27 cellular contexts compared by ENCODE assay signal in genomic region chr17:178292-179065, GRCh38. TPM values are rescaled to one million over a fixed set of nuclear protein-coding genes. Genes with fewer than 3 reads are reported as not detected.
DNase-seq lines count a peak whose midpoint lies in the region; ATAC-seq, FAIRE-seq and TF ChIP-seq lines count a peak whose summit lies in the region.
"Had no signal": no experiment of that assay in that cellular context is flagged by ENCODE, and none has a peak within 500 bp of the region (broad histone marks: within the 10 kb centered on the region; RNA-seq: fewer than 3 reads in every experiment).

No MANE protein-coding gene starts in this region.

- H2AFZ ChIP-seq in HepG2 (ENCODE audit: low read length): no peak overlapping the region

- H3K27me3 ChIP-seq in HepG2 (ENCODE audit: control insufficient read depth in 1 of 2, insufficient read depth in 2 of 2, low read length in 2 of 2) (peaks cover 13 to 73% of the 10 kb centered on the region in 2 experiments), right lobe of liver (no peaks in the 10 kb centered on the region)
- H3K27me3 ChIP-seq: testis had no signal

- DNase-seq in HepG2 (ENCODE audit: low spot score) (no peak), right lobe of liver (no peak), NCI-H82 (lab: John Stamatoyannopoulos, UW) (peak; percentile 99), glutamatergic neuron (no peak), AG20443 (ENCODE audit: low spot score) (no peak), SIG-M5 (lab: John Stamatoyannopoulos, UW) (no peak)
- DNase-seq: activated CD4-positive, alpha-beta memory T cell treated with anti-CD3 and anti-CD28 coated beads, Interleukin-2, amount 10 ng/mL, durations not matched to agents 7 days and 5 days; activated CD4-positive, CD25-positive, alpha-beta regulatory T cell treated with anti-CD3 and anti-CD28 coated beads, Interleukin-2, amount 50 U/mL, for 72 hours; activated naive CD8-positive, alpha-beta T cell treated with anti-CD3 and anti-CD28 coated beads, Interleukin-2, amount 10 ng/mL, durations not matched to agents 7 days and 5 days; Calu3; EL; HCEC 1CT; left colon; mesendoderm; naive thymus-derived CD4-positive, alpha-beta T cell; NCI-H2171; stimulated activated CD4-positive, alpha-beta T cell treated with anti-CD3 and anti-CD28 coated beads, Interleukin-4, amount 100 ng/mL, for 24 hours; stimulated activated naive CD4-positive, alpha-beta T cell; testis; uterus had no signal

- TF ChIP-seq POLR2A in HepG2 (IDR thresholded peaks at IDR 0.05; ENCODE audit: insufficient read depth in 1 of 2, low read depth in 2 of 2, low read length in 2 of 2) (no peak), right lobe of liver (IDR thresholded peaks at IDR 0.05) (no peak)

- no peak overlapping the region for H3K27ac ChIP-seq in HepG2 (ENCODE audit: extremely low read length, insufficient read depth, low read length)
- no peak overlapping the region for H3K27ac ChIP-seq in right lobe of liver
- H3K27ac ChIP-seq: C4-2B, testis had no signal

- H3K4me1 ChIP-seq in HepG2 (ENCODE audit: insufficient read depth, low read length) (peaks cover 15% of the 10 kb centered on the region), right lobe of liver (peaks cover 0 to 21% (median 3%) of the 10 kb centered on the region in 4 donors)
- H3K4me1 ChIP-seq: testis had no signal

- H3K4me3 ChIP-seq in HepG2 (replicated peaks in 1 of 3; ENCODE audit: insufficient read depth in 1 of 3, low read depth in 2 of 3, low read length in 3 of 3): no peak overlapping the region
- H3K4me3 ChIP-seq in right lobe of liver: no peak overlapping the region
- H3K4me3 ChIP-seq: testis, uterus had no signal

- H3K9me3 Mint-ChIP-seq in glutamatergic neuron (ENCODE audit: unreplicated experiment): peaks cover 17% of the 10 kb centered on the region
- H3K9me3 Mint-ChIP-seq: activated CD4-positive, alpha-beta memory T cell treated with anti-CD3 and anti-CD28 coated beads, Interleukin-2, amount 10 ng/mL, durations not matched to agents 7 days and 5 days; activated naive CD8-positive, alpha-beta T cell treated with anti-CD3 and anti-CD28 coated beads, Interleukin-2, amount 10 ng/mL, durations not matched to agents 7 days and 5 days; naive thymus-derived CD4-positive, alpha-beta T cell had no signal

- WGBS in HepG2 (ENCODE audit: low lambda C conversion rate): 34% methylated on average over 12 of the region's 12 CpGs
- 73% methylated on average over 6 of the region's 12 CpGs for WGBS in right lobe of liver (ENCODE audit: insufficient coverage, low coverage, low lambda C conversion rate, missing lambda C conversion rate)

- in situ Hi-C loops in HepG2 (cut with HindIII; ENCODE audit: extremely low pct_ligation_motif_present, low pct_unique_long_range_greater_than_20kb): no loop called here

- FAIRE-seq in HepG2 (lab: Jason Lieb, UNC): no peak
- FAIRE-seq: astrocyte, endothelial cell of umbilical vein had no signal

- TF ChIP-seq CTCF in HepG2 (CRISPR knock-in tag; IDR thresholded peaks at IDR 0.05) (no peak), right lobe of liver (IDR thresholded peaks at IDR 0.05) (no peak), glutamatergic neuron (IDR thresholded peaks at IDR 0.05; ENCODE audit: partially characterized antibody, unreplicated experiment) (no peak)

- H3K36me3 ChIP-seq in HepG2 (replicated peaks in 1 of 2; ENCODE audit: control insufficient read depth in 1 of 2, insufficient read depth in 2 of 2, low read length in 2 of 2): no peaks in the 10 kb centered on the region
- H3K36me3 ChIP-seq in right lobe of liver: no peaks in the 10 kb centered on the region
- H3K36me3 ChIP-seq: uterus had no signal

- no peak for ATAC-seq in HepG2
- no peak for ATAC-seq in right lobe of liver
- no peak for ATAC-seq in GM18868 (IDR thresholded peaks at IDR 0.05; ENCODE audit: unreplicated experiment)
- no peak for ATAC-seq in GM21825 (IDR thresholded peaks at IDR 0.05; ENCODE audit: unreplicated experiment)
- ATAC-seq: left colon; naive thymus-derived CD4-positive, alpha-beta T cell had no signal

- H3K9me3 ChIP-seq in HepG2 (ENCODE audit: low read length) (no peaks in the 10 kb centered on the region), right lobe of liver (no peaks in the 10 kb centered on the region)
- H3K9me3 ChIP-seq: testis, uterus had no signal

- peaks cover 28% of the 10 kb centered on the region for H3K4me1 Mint-ChIP-seq in glutamatergic neuron (ENCODE audit: low read depth, unreplicated experiment)
- H3K4me1 Mint-ChIP-seq: activated naive CD8-positive, alpha-beta T cell treated with anti-CD3 and anti-CD28 coated beads, Interleukin-2, amount 10 ng/mL, durations not matched to agents 7 days and 5 days had no signal

- no peak for TF ChIP-seq RAD21 in HepG2 (CRISPR knock-in tag; IDR thresholded peaks at IDR 0.05)

- H3K79me2 ChIP-seq in HepG2 (ENCODE audit: insufficient read depth, low read length): no peaks in the 10 kb centered on the region

- H3K36me3 Mint-ChIP-seq in glutamatergic neuron (ENCODE audit: unreplicated experiment): no peaks in the 10 kb centered on the region
- H3K36me3 Mint-ChIP-seq: activated naive CD8-positive, alpha-beta T cell treated with anti-CD3 and anti-CD28 coated beads, Interleukin-2, amount 10 ng/mL, durations not matched to agents 7 days and 5 days had no signal

- CTCF ChIA-PET in HepG2 (lab: Yijun Ruan, JAX; ENCODE audit: low intra/inter-chr PET ratio, low total read pairs): no interaction called here

- H3K9ac ChIP-seq in HepG2 (ENCODE audit: insufficient read depth, low read depth, low read length): no peak overlapping the region

- no TSS peak for BruUV-seq in HepG2 (replicated peaks; lab: Mats Ljungman, UMichigan)

- peak overlapping the region; percentile 79 for H3K4me3 Mint-ChIP-seq in glutamatergic neuron (ENCODE audit: unreplicated experiment)
- H3K4me3 Mint-ChIP-seq: activated CD4-positive, alpha-beta memory T cell treated with anti-CD3 and anti-CD28 coated beads, Interleukin-2, amount 10 ng/mL, durations not matched to agents 7 days and 5 days; activated naive CD8-positive, alpha-beta T cell treated with anti-CD3 and anti-CD28 coated beads, Interleukin-2, amount 10 ng/mL, durations not matched to agents 7 days and 5 days had no signal

- TF ChIP-seq EP300 in HepG2 (IDR thresholded peaks at IDR 0.05; ENCODE audit: low read depth in 2 of 2, low read length in 2 of 2) (no peak), HepG2 (CRISPR knock-in tag; IDR thresholded peaks at IDR 0.05; ENCODE audit: borderline replicate concordance) (no peak)

- POLR2A ChIA-PET in HepG2 (lab: Yijun Ruan, JAX): no interaction called here

- H3K27me3 Mint-ChIP-seq in glutamatergic neuron (ENCODE audit: unreplicated experiment): peaks cover 12% of the 10 kb centered on the region

- intact Hi-C loops in HepG2 (cut with micrococcal nuclease; ENCODE audit: unreplicated experiment) (no loop called here), right lobe of liver (cut with DNase I) (no loop called here)

- H3K4me2 ChIP-seq in HepG2 (ENCODE audit: low read depth, low read length): 0 out of 2 replicates have a peak overlapping the region, but pooled peaks have one; percentile 8

- no peak overlapping the region for H3K27ac Mint-ChIP-seq in glutamatergic neuron (ENCODE audit: unreplicated experiment)
- H3K27ac Mint-ChIP-seq: activated CD4-positive, alpha-beta memory T cell treated with anti-CD3 and anti-CD28 coated beads, Interleukin-2, amount 10 ng/mL, durations not matched to agents 7 days and 5 days; activated naive CD8-positive, alpha-beta T cell treated with anti-CD3 and anti-CD28 coated beads, Interleukin-2, amount 10 ng/mL, durations not matched to agents 7 days and 5 days; naive thymus-derived CD4-positive, alpha-beta T cell had no signal

- 0 out of 2 replicates have a peak, but pooled peaks cover 4% of the 10 kb centered on the region for H4K20me1 ChIP-seq in HepG2 (ENCODE audit: insufficient read depth, low read length)

RNA-seq across cellular contexts. Expression of gene DOC2B, which starts 3.0 kb away (rescaled TPM):
- total RNA-seq in HepG2 (2016; rRNA removed; fragmentation: Illumina TruSeq; extraction: Trizol): 0.22 TPM in 1 of 2 replicates, not detected in the other
- 0.09 and 0.30 TPM in 2 replicates for total RNA-seq in HepG2 (2016; cell fraction: cytosol; rRNA removed; fragmentation: Illumina TruSeq; extraction: Trizol; ENCODE audit: low read depth)
- total RNA-seq in HepG2 (2016; cell fraction: insoluble cytoplasmic fraction; rRNA removed; fragmentation: Illumina TruSeq; extraction: Trizol): 0.04 TPM in 1 of 2 replicates, not detected in the other
- 0.06 and 0.38 TPM in 2 replicates for total RNA-seq in HepG2 (2016; cell fraction: membrane; rRNA removed; fragmentation: Illumina TruSeq; extraction: Trizol)
- total RNA-seq in HepG2 (2016; cell fraction: nucleus; rRNA removed; fragmentation: Illumina TruSeq; extraction: Trizol): 0.06 TPM in 1 of 2 replicates, not detected in the other
- 0.09 and 0.77 TPM in 2 replicates for polyA plus RNA-seq in HepG2 (2011; rRNA removed)
- 0.21 and 0.25 TPM in 2 replicates for polyA plus RNA-seq in HepG2 (2011; cell fraction: cytosol; rRNA removed)
- 0.31 and 0.33 TPM in 2 replicates for polyA plus RNA-seq in HepG2 (2011; cell fraction: nucleus; rRNA removed)
- polyA plus RNA-seq in HepG2 (2012): 0.05 and 0.23 TPM in 2 replicates
- 0.08 and 0.34 TPM in 2 replicates for polyA plus RNA-seq in HepG2 (2016; cell fraction: cytosol; fragmentation: Illumina TruSeq; extraction: Trizol; ENCODE audit: low read depth)
- not detected in 2 replicates for polyA plus RNA-seq in HepG2 (2016; cell fraction: insoluble cytoplasmic fraction; fragmentation: Illumina TruSeq; extraction: Trizol; ENCODE audit: low read depth)
- 0.33 TPM in 1 of 2 replicates, not detected in the other for polyA plus RNA-seq in HepG2 (2016; cell fraction: membrane; fragmentation: Illumina TruSeq; extraction: Trizol; ENCODE audit: low read depth)
- 0.22 and 0.36 TPM in 2 replicates for polyA plus RNA-seq in HepG2 (2016; cell fraction: nucleus; fragmentation: Illumina TruSeq; extraction: Trizol; ENCODE audit: insufficient read depth, low read depth)
- polyA minus RNA-seq in HepG2 (2011; rRNA and poly(A)+ RNA removed; ENCODE audit: low replicate concordance): 0.08 TPM in 1 of 2 replicates, not detected in the other
- 0.40 TPM in 1 of 2 replicates, not detected in the other for polyA minus RNA-seq in HepG2 (2011; cell fraction: cytosol; rRNA and poly(A)+ RNA removed)
- 0.13 TPM in 1 of 2 replicates, not detected in the other for polyA minus RNA-seq in HepG2 (2011; cell fraction: nucleus; rRNA and poly(A)+ RNA removed)
- 1 to 10 TPM in 2 of 6 experiments, under 1 TPM in 4; 0.40 to 1.7 (median 0.91) TPM for total RNA-seq in right lobe of liver
- 109 TPM for total RNA-seq in glutamatergic neuron (ENCODE audit: unreplicated experiment)
- total RNA-seq: activated CD4-positive, alpha-beta memory T cell treated with anti-CD3 and anti-CD28 coated beads, Interleukin-2, amount 10 ng/mL, durations not matched to agents 7 days and 5 days; activated naive CD8-positive, alpha-beta T cell treated with anti-CD3 and anti-CD28 coated beads, Interleukin-2, amount 10 ng/mL, durations not matched to agents 7 days and 5 days; osteocyte had no signal
- polyA plus RNA-seq: AG04450; naive thymus-derived CD4-positive, alpha-beta T cell had no signal

RNA-seq across cellular contexts. Expression of gene SCGB1C2, which starts 41.1 kb away (rescaled TPM):
- total RNA-seq in HepG2 (2016; rRNA removed; fragmentation: Illumina TruSeq; extraction: Trizol) (not detected in 2 replicates), right lobe of liver (not detected), glutamatergic neuron (ENCODE audit: unreplicated experiment) (not detected)
- total RNA-seq in HepG2 (2016; cell fraction: cytosol; rRNA removed; fragmentation: Illumina TruSeq; extraction: Trizol; ENCODE audit: low read depth): not detected in 2 replicates
- total RNA-seq in HepG2 (2016; cell fraction: insoluble cytoplasmic fraction; rRNA removed; fragmentation: Illumina TruSeq; extraction: Trizol): not detected in 2 replicates
- not detected in 2 replicates for total RNA-seq in HepG2 (2016; cell fraction: membrane; rRNA removed; fragmentation: Illumina TruSeq; extraction: Trizol)
- total RNA-seq in HepG2 (2016; cell fraction: nucleus; rRNA removed; fragmentation: Illumina TruSeq; extraction: Trizol): not detected in 2 replicates
- polyA plus RNA-seq in HepG2 (2011; rRNA removed): not detected in 2 replicates
- not detected in 2 replicates for polyA plus RNA-seq in HepG2 (2011; cell fraction: cytosol; rRNA removed)
- polyA plus RNA-seq in HepG2 (2011; cell fraction: nucleus; rRNA removed): not detected in 2 replicates
- polyA plus RNA-seq in HepG2 (2012): not detected in 2 replicates
- not detected in 2 replicates for polyA plus RNA-seq in HepG2 (2016; cell fraction: cytosol; fragmentation: Illumina TruSeq; extraction: Trizol; ENCODE audit: low read depth)
- polyA plus RNA-seq in HepG2 (2016; cell fraction: insoluble cytoplasmic fraction; fragmentation: Illumina TruSeq; extraction: Trizol; ENCODE audit: low read depth): not detected in 2 replicates
- polyA plus RNA-seq in HepG2 (2016; cell fraction: membrane; fragmentation: Illumina TruSeq; extraction: Trizol; ENCODE audit: low read depth): not detected in 2 replicates
- not detected in 2 replicates for polyA plus RNA-seq in HepG2 (2016; cell fraction: nucleus; fragmentation: Illumina TruSeq; extraction: Trizol; ENCODE audit: insufficient read depth, low read depth)
- polyA minus RNA-seq in HepG2 (2011; rRNA and poly(A)+ RNA removed; ENCODE audit: low replicate concordance): not detected in 2 replicates
- polyA minus RNA-seq in HepG2 (2011; cell fraction: cytosol; rRNA and poly(A)+ RNA removed): not detected in 2 replicates
- polyA minus RNA-seq in HepG2 (2011; cell fraction: nucleus; rRNA and poly(A)+ RNA removed): not detected in 2 replicates
- total RNA-seq: activated CD4-positive, alpha-beta memory T cell treated with anti-CD3 and anti-CD28 coated beads, Interleukin-2, amount 10 ng/mL, durations not matched to agents 7 days and 5 days; activated naive CD8-positive, alpha-beta T cell treated with anti-CD3 and anti-CD28 coated beads, Interleukin-2, amount 10 ng/mL, durations not matched to agents 7 days and 5 days; astrocyte; Calu3; endothelial cell of umbilical vein; left colon; naive thymus-derived CD4-positive, alpha-beta T cell; osteocyte; testis; uterus had no signal
- polyA plus RNA-seq: AG04450; endothelial cell of umbilical vein; naive thymus-derived CD4-positive, alpha-beta T cell had no signal

Comparison
In these comparisons a context has a peak if more than half of its experiments do, and no peak if none do; other contexts are left out.
1. RNA of gene DOC2B, which starts 3.0 kb away (total RNA-seq): 109 TPM in glutamatergic neuron (single experiment); 0.40 to 1.7 TPM in right lobe of liver and 0.04 to 0.38 TPM in HepG2; every median in the first group is over 10 times any median in the second.